13 cellular contexts compared by ENCODE assay signal in the genomic region with DNA sequence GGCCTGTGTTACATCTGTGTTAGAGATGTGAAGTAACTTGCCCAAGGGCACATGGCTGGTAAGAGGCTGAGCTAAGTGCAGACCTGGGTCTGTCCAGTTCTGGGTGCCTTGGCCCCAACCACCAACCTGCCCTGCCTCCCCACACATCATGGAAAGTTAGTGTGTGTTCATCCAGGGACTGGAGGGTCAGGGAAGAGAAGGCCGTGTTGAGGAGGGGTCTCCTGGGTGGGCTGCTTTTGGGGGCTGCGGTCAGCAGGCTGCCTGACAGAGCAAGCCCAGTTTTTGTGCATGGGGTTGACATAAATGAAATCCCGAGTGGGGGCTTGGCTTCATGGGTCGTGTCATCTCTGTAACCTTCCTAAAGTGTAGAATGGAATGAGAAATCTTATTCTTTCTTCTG.
"Had no signal": no experiment of that assay in that cellular context is flagged by ENCODE, and none has a peak within 500 bp of the region (broad histone marks: within the 10 kb centered on the region; RNA-seq: fewer than 3 reads in every experiment).

No MANE protein-coding gene starts in this region.

- DNase-seq: activated B cell treated with CpG ODN at 0.5 μM for 24 hours; activated CD4-positive, alpha-beta T cell treated with anti-CD3 and anti-CD28 coated beads, Interleukin-2, amount 10 ng/mL, durations not matched to agents 7 days and 5 days; activated naive CD4-positive, alpha-beta T cell treated with anti-CD3 and anti-CD28 coated beads, Interleukin-2, amount 10 ng/mL, durations not matched to agents 7 days and 5 days; cerebellar nuclear complex; dermis blood vessel endothelial cell; erythroblast; naive B cell; right lobe of liver; stimulated activated CD4-positive, alpha-beta T cell treated with anti-CD3 and anti-CD28 coated beads, Interleukin-12 subunit alpha, Interleukin-12 subunit beta, amount 100 ng/mL, for 4 hours; stimulated activated naive CD4-positive, alpha-beta T cell treated with Interleukin-2 at 50 U/mL for 16 hours had no signal

- H3K27ac ChIP-seq: right lobe of liver had no signal

- H3K27me3 ChIP-seq: right lobe of liver had no signal

- H3K9me3 ChIP-seq: right lobe of liver had no signal

- ATAC-seq: activated T-helper 17 cell treated with anti-CD3 and anti-CD28 coated beads, Interleukin-2, amount 50 U/mL, for 72 hours; right lobe of liver; SK-N-SH treated with all-trans-retinoic acid at 6 μM for 48 hours had no signal

- H3K4me3 ChIP-seq: lung, right lobe of liver had no signal
